ENCODE assay signal across 22 cellular contexts in the genomic region with DNA sequence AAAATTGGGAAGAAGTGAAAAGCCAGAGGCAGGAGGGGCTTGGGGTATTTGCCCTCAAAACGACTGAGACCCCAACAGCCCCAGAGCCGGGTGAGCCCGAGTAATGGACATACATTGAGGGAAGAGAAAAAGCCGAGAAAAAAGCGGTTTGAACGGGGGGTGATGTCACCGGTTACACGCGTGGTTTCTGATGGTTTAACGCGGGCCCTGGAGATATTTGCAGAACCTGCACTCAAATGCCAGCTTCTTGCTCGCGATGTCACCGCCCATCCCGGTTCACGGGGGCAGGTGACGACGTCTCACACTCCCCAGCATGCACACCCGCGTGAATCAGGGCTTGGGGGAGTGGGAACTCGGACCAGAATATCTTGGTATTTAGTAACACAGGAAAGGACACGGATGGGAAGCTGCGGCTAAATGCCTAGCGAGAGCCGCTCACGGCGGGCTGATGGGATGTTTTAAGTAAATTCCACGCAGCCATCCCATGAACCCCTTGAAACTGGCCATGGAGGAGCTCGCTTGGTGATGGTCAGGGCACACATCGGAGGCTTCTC.
DNase-seq lines count a peak whose midpoint lies in the region; ATAC-seq, FAIRE-seq and TF ChIP-seq lines count a peak whose summit lies in the region.
"Had no signal": no experiment of that assay in that cellular context is flagged by ENCODE, and none has a peak within 500 bp of the region (broad histone marks: within the 10 kb centered on the region; RNA-seq: fewer than 3 reads in every experiment).

No MANE protein-coding gene starts in this region.

- H3K27me3 ChIP-seq in BLaER1 treated with 17β-estradiol and CSF1 and Interleukin-3, amounts not matched to agents 10 nM and 100 nM, result peaks cover 0 to 19% (median 0%) of the 10 kb centered on the region in 11 experiments; a peak in 6 of 22 replicates
- H3K27me3 ChIP-seq in H9 (ENCODE audit: insufficient read depth, low read length), result no peaks in the 10 kb centered on the region

- no peak overlapping the region for H4K91ac ChIP-seq in H9 (ENCODE audit: insufficient read length, low read depth, low read length)

- no peak for DNase-seq in H9
- DNase-seq in kidney, result peak; percentile 52
- DNase-seq in posterior vena cava (ENCODE audit: low spot score), result peak; percentile 42
- no peak for DNase-seq in AG08395 (ENCODE audit: low spot score)
- no peak for DNase-seq in activated CD4-positive, CD25-positive, alpha-beta regulatory T cell treated with anti-CD3 and anti-CD28 coated beads, Interleukin-2, amount 50 U/mL, for 72 hours
- DNase-seq: Calu3; GM23248; MM.1S; NCI-H2029 treated with DMSO at 0.1 percent for 48 hours; NCI-H446 treated with DMSO at 0.1 percent for 48 hours; NCI-H526; NCI-H82; NK-92 treated with Interleukin-12 subunit alpha and Interleukin-12 subunit beta, amount 100 ng/mL, for 24 hours; PC-3; SK-N-SH; SW 1271 had no signal

- no peaks in the 10 kb centered on the region for H3K79me1 ChIP-seq in H9 (ENCODE audit: insufficient read depth, low read depth, low read length, poor library complexity, severe bottlenecking)

- no peaks in the 10 kb centered on the region for H3K23me2 ChIP-seq in H9 (ENCODE audit: insufficient read length, low read depth, low read length, poor library complexity, severe bottlenecking)

- no peak overlapping the region for H2AK5ac ChIP-seq in H9 (ENCODE audit: insufficient read length, low read length)

- no peak overlapping the region for H3K14ac ChIP-seq in H9 (ENCODE audit: insufficient read depth, low read length)

- peak overlapping the region in 9 of 11 experiments; percentile 46 to 98 (median 83); a peak in 16 of 22 replicates for H3K4me2 ChIP-seq in BLaER1 treated with 17β-estradiol and CSF1 and Interleukin-3, amounts not matched to agents 10 nM and 100 nM
- H3K4me2 ChIP-seq in H9 (ENCODE audit: insufficient read depth, insufficient read length, low read length), result no peak overlapping the region
- H3K4me2 ChIP-seq: SK-N-SH had no signal

- H3T11ph ChIP-seq in H9 (ENCODE audit: low read length), result no peak overlapping the region

- no peak for ATAC-seq in HG02970 (IDR thresholded peaks at IDR 0.05; ENCODE audit: low FRiP score, unreplicated experiment)
- ATAC-seq: HCT116, HepG2, PC-3 had no signal

- intact Hi-C loops in kidney (cut with DNase I), result no loop called here
- intact Hi-C loops in posterior vena cava (cut with DNase I), result no loop called here

- H3K4me3 ChIP-seq in BLaER1 treated with 17β-estradiol and CSF1 and Interleukin-3, amounts not matched to agents 10 nM and 100 nM, result no peak overlapping the region
- H3K4me3 ChIP-seq in kidney (ENCODE audit: low read length in 2 of 2), result no peak overlapping the region
- H3K4me3 ChIP-seq: GM23248 had no signal

- H3K23ac ChIP-seq in H9 (ENCODE audit: insufficient read length, low read depth, low read length), result no peak overlapping the region

- no peak overlapping the region for H3K18ac ChIP-seq in H9 (ENCODE audit: insufficient read length, low read depth, low read length)

- peaks cover 27 to 83% (median 69%) of the 10 kb centered on the region in 10 experiments for H3K4me1 ChIP-seq in BLaER1 treated with 17β-estradiol and CSF1 and Interleukin-3, amounts not matched to agents 10 nM and 100 nM
- no peaks in the 10 kb centered on the region for H3K4me1 ChIP-seq in H9 (ENCODE audit: insufficient read depth, low read length)
- no peaks in the 10 kb centered on the region for H3K4me1 ChIP-seq in kidney (ENCODE audit: control insufficient read depth in 1 of 2, insufficient read depth in 1 of 2, low read depth in 1 of 2, low read length in 2 of 2)

- H3K36me3 ChIP-seq in BLaER1 treated with 17β-estradiol and CSF1 and Interleukin-3, amounts not matched to agents 10 nM and 100 nM, result no peaks in the 10 kb centered on the region
- no peaks in the 10 kb centered on the region for H3K36me3 ChIP-seq in kidney (ENCODE audit: control insufficient read depth in 1 of 2, insufficient read depth in 2 of 2, low read length in 2 of 2)

- no peaks in the 10 kb centered on the region for H3K79me2 ChIP-seq in H9 (ENCODE audit: insufficient read depth, low read length)

- H3K27me3 Mint-ChIP-seq in H9 (ENCODE audit: low read depth), result peaks cover 3% of the 10 kb centered on the region; the same call in 1 of the 2 replicates

- H3K4me1 Mint-ChIP-seq in H9, result peaks cover 0 to 28% of the 10 kb centered on the region in 2 experiments; a peak in 3 of 4 replicates
- H3K4me1 Mint-ChIP-seq: B cell had no signal

- H4K8ac ChIP-seq in H9 (replicated peaks; ENCODE audit: insufficient read length, low read depth, low read length), result no peak overlapping the region

- H3K4ac ChIP-seq in H9 (ENCODE audit: low read depth, low read length), result no peak overlapping the region

- H2BK12ac ChIP-seq in H9 (ENCODE audit: insufficient read length, low read depth, low read length), result no peak overlapping the region

- H2AFZ ChIP-seq in H9 (ENCODE audit: low read length), result no peak overlapping the region
- H2AFZ ChIP-seq: GM23248 had no signal

- H3K9me3 ChIP-seq in BLaER1 treated with 17β-estradiol and CSF1 and Interleukin-3, amounts not matched to agents 10 nM and 100 nM (replicated peaks in 1 of 11), result no peaks in the 10 kb centered on the region
- H3K9me3 ChIP-seq in H9 (ENCODE audit: control insufficient read depth, low read depth, low read length) (no peaks in the 10 kb centered on the region), kidney (ENCODE audit: control insufficient read depth in 1 of 2, low read length in 2 of 2) (no peaks in the 10 kb centered on the region)
- H3K9me3 ChIP-seq: SK-N-SH had no signal

- peaks cover 0 to 5% (median 0%) of the 10 kb centered on the region in 11 experiments; a peak in 1 of 22 replicates for H4K20me1 ChIP-seq in BLaER1 treated with 17β-estradiol and CSF1 and Interleukin-3, amounts not matched to agents 10 nM and 100 nM
- no peaks in the 10 kb centered on the region for H4K20me1 ChIP-seq in H9 (ENCODE audit: control insufficient read depth, insufficient read depth, insufficient read length)

- H4K5ac ChIP-seq in H9 (ENCODE audit: insufficient read length, low read depth, low read length), result no peak overlapping the region

- no peak overlapping the region for H3K56ac ChIP-seq in H9 (ENCODE audit: insufficient read length, low read depth, low read length)

- no peak overlapping the region for H2BK20ac ChIP-seq in H9 (ENCODE audit: low read depth, low read length, poor library complexity, severe bottlenecking)

- TF ChIP-seq CTCF in H9 (conservative IDR thresholded peaks at IDR 0.05) (no peak), kidney (IDR thresholded peaks at IDR 0.05; ENCODE audit: borderline replicate concordance, extremely low read depth, insufficient read depth) (no peak)

- no peak overlapping the region for H2BK120ac ChIP-seq in H9 (ENCODE audit: low read depth, low read length, poor library complexity, severe bottlenecking)

- no peak for FAIRE-seq in kidney (lab: Jason Lieb, UNC)
- FAIRE-seq: G401.6, HepG2 had no signal

- peak overlapping the region in 1 of 11 experiments; percentile 3; a peak in 1 of 22 replicates for H3K27ac ChIP-seq in BLaER1 treated with 17β-estradiol and CSF1 and Interleukin-3, amounts not matched to agents 10 nM and 100 nM
- no peak overlapping the region for H3K27ac ChIP-seq in H9 (ENCODE audit: insufficient read length, low read depth, low read length)
- no peak overlapping the region for H3K27ac ChIP-seq in kidney (ENCODE audit: low read depth in 2 of 2, low read length in 2 of 2)
- H3K27ac ChIP-seq: GM23248 had no signal

- no peak overlapping the region for H3K4me3 Mint-ChIP-seq in H9
- H3K4me3 Mint-ChIP-seq: B cell had no signal

- peak overlapping the region in 2 of 3 experiments; percentile 29 to 40; a peak in 2 of 7 replicates for H3K27ac Mint-ChIP-seq in H9
- H3K27ac Mint-ChIP-seq: B cell had no signal

- H2BK5ac ChIP-seq in H9 (ENCODE audit: insufficient read length, low read length), result no peak overlapping the region

- no peak overlapping the region for H2BK15ac ChIP-seq in H9 (ENCODE audit: low read depth, low read length)

- no CpG with 5 or more reads among the region's 30 CpGs for WGBS in H9 (ENCODE audit: extremely low coverage, insufficient read length, low lambda C conversion rate)

- H3K9me3 Mint-ChIP-seq in H9, result no peaks in the 10 kb centered on the region; a peak in 1 of 5 replicates

- no peaks in the 10 kb centered on the region; a peak in 1 of 7 replicates for H3K36me3 Mint-ChIP-seq in H9 (ENCODE audit: insufficient read depth in 1 of 3, low read depth in 3 of 3)

- H3K9ac ChIP-seq in BLaER1 treated with 17β-estradiol and CSF1 and Interleukin-3, amounts not matched to agents 10 nM and 100 nM, result no peak overlapping the region
- no peak overlapping the region for H3K9ac ChIP-seq in H9 (ENCODE audit: extremely low read depth, insufficient read length, low read length)
- H3K9ac ChIP-seq in kidney (ENCODE audit: low read length in 2 of 2), result no peak overlapping the region
- H3K9ac ChIP-seq: GM23248, SK-N-SH had no signal

Comparison
In these comparisons a context has a peak if more than half of its experiments do, and no peak if none do; other contexts are left out.
1. DNase-seq: peak in kidney (single experiment) and posterior vena cava (single experiment); none in H9 (single experiment), AG08395 (single experiment) and activated CD4-positive, CD25-positive, alpha-beta regulatory T cell treated with anti-CD3 and anti-CD28 coated beads, Interleukin-2, amount 50 U/mL, for 72 hours (single experiment).